ENCODE assay signal across 8 cellular contexts in the genomic region with DNA sequence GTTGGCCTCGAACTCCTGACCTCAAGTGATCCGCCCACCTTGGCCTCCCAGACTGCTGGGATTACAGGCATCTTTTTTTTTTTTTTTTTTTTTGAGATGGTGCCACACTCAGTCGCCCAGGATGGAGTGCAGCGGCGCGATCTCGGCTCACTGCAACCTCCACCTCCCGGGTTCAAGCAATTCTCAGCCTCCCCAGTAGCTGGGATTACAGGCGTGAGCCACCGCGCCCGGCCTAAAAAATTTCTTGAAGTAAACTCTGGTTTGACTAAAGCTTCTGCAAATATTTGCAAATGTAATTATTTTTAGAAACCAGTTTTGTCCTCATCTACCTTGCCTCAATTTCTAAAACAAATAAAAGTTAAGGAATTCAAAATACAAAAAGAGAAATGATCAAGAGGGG. TPM values are rescaled to one million over a fixed set of nuclear protein-coding genes. Genes with fewer than 3 reads are reported as not detected.
A peak's percentile ranks its signal among the peaks of the same experiment; 100 is the strongest.
DNase-seq lines count a peak whose midpoint lies in the region; ATAC-seq and TF ChIP-seq lines count a peak whose summit lies in the region.

No MANE protein-coding gene starts in this region.

- TF ChIP-seq POLR2A in gastrocnemius medialis (IDR thresholded peaks at IDR 0.05), result no peak

- H3K4me3 ChIP-seq in GM12864 (ENCODE audit: low read depth, low read length), result peak overlapping the region; percentile 96
- H3K4me3 ChIP-seq in SU-DHL-6 (ENCODE audit: insufficient read depth, low read length, poor library complexity, severe bottlenecking), result peak overlapping the region; percentile 95
- peak overlapping the region; percentile 71 to 94 (median 80) for H3K4me3 ChIP-seq in fibroblast of lung (replicated peaks in 1 of 4; ENCODE audit: control extremely low read depth in 1 of 4, insufficient read depth in 1 of 4, low read depth in 3 of 4, low read length in 4 of 4)
- peak overlapping the region; percentile 79 to 98 (median 86) for H3K4me3 ChIP-seq in gastrocnemius medialis

- H4K20me1 ChIP-seq in SU-DHL-6 (ENCODE audit: low read depth, low read length) (no peaks in the 10 kb centered on the region), fibroblast of lung (ENCODE audit: control insufficient read depth, extremely low read depth, insufficient read depth, low read length) (no peaks in the 10 kb centered on the region)

- H3K9me3 ChIP-seq in SU-DHL-6 (ENCODE audit: insufficient read depth, low read length) (no peaks in the 10 kb centered on the region), fibroblast of lung (ENCODE audit: control insufficient read depth, insufficient read depth, low read depth, low read length) (no peaks in the 10 kb centered on the region), gastrocnemius medialis (no peaks in the 10 kb centered on the region)

- H2AFZ ChIP-seq in SU-DHL-6 (ENCODE audit: low read depth, low read length, severe bottlenecking), result no peak overlapping the region
- no peak overlapping the region for H2AFZ ChIP-seq in fibroblast of lung (ENCODE audit: low read length)

- 0 out of 2 replicates have a peak, but pooled peaks cover 7% of the 10 kb centered on the region for H3K36me3 ChIP-seq in SU-DHL-6 (ENCODE audit: low read length)
- no peaks in the 10 kb centered on the region for H3K36me3 ChIP-seq in fibroblast of lung (ENCODE audit: control insufficient read depth, insufficient read depth, low read length)
- H3K36me3 ChIP-seq in gastrocnemius medialis, result no peaks in the 10 kb centered on the region

- H3K4me2 ChIP-seq in SU-DHL-6 (ENCODE audit: low read depth, low read length, poor library complexity, severe bottlenecking) (peak overlapping the region; percentile 93), fibroblast of lung (ENCODE audit: extremely low read depth, insufficient read depth, low read length) (peak overlapping the region; percentile 89)

- H3K9ac ChIP-seq in SU-DHL-6 (ENCODE audit: low read length) (peak overlapping the region; percentile 92), fibroblast of lung (ENCODE audit: insufficient read depth, low read length) (no peak overlapping the region)

- DNase-seq in GM12864 (ENCODE audit: low read depth) (no peak), fibroblast of lung (ENCODE audit: low read depth in 2 of 2) (no peak), gastrocnemius medialis (no peak), hippocampal formation (lab: John Stamatoyannopoulos, UW) (no peak), NCI-H2196 (lab: John Stamatoyannopoulos, UW; ENCODE audit: unreplicated experiment) (no peak), GDM1 (lab: John Stamatoyannopoulos, UW) (no peak), cerebellar cortex (ENCODE audit: low spot score) (no peak)

- H3K4me1 ChIP-seq in fibroblast of lung (ENCODE audit: control insufficient read depth, extremely low read depth, insufficient read depth, low read length) (peaks cover 8% of the 10 kb centered on the region), gastrocnemius medialis (peaks cover 34 to 44% of the 10 kb centered on the region in 2 donors)

- H3F3A ChIP-seq in SU-DHL-6 (ENCODE audit: insufficient read depth), result no peaks in the 10 kb centered on the region; the same call in 1 of the 2 replicates

- H3K9me2 ChIP-seq in SU-DHL-6 (replicated peaks; ENCODE audit: insufficient read depth, low read length), result no peaks in the 10 kb centered on the region

- ATAC-seq in gastrocnemius medialis, result no peak

- intact Hi-C loops in gastrocnemius medialis (cut with DNase I; ENCODE audit: low total_unique reads), result loop anchor here (5.0 to 10.0 kb wide), 2 partner anchors 494 to 948 kb away; a partner anchor contains a TSS

- no peak overlapping the region for H3K27ac ChIP-seq in SU-DHL-6 (ENCODE audit: low read depth, low read length)
- peak overlapping the region; percentile 93 for H3K27ac ChIP-seq in fibroblast of lung (ENCODE audit: insufficient read depth, low read length)
- peak overlapping the region; percentile 89 to 98 (median 92) for H3K27ac ChIP-seq in gastrocnemius medialis

- no peak for TF ChIP-seq CTCF in GM12864 (IDR thresholded peaks at IDR 0.05; ENCODE audit: low read depth, low read length, missing control alignments)
- TF ChIP-seq CTCF in SU-DHL-6 (IDR thresholded peaks at IDR 0.05; ENCODE audit: insufficient read depth, low read length, poor library complexity, severe bottlenecking), result no peak
- no peak for TF ChIP-seq CTCF in fibroblast of lung (conservative IDR thresholded peaks at IDR 0.05 in 1 of 2, IDR thresholded peaks at IDR 0.05 in 1 of 2; ENCODE audit: low read depth in 1 of 2, low read length in 2 of 2)
- TF ChIP-seq CTCF in gastrocnemius medialis (IDR thresholded peaks at IDR 0.05 in 4 of 5, conservative IDR thresholded peaks at IDR 0.05 in 1 of 5), result no peak

- in situ Hi-C loops in gastrocnemius medialis (cut with MboI; ENCODE audit: low sequenced_read_pairs in 4 of 4), result loop anchor here in 2 of 4 donors (10.0 to 25.0 kb wide), 2 partner anchors 808 to 941 kb away; a partner anchor contains a TSS

- peaks cover 60% of the 10 kb centered on the region for H3K79me2 ChIP-seq in SU-DHL-6 (ENCODE audit: insufficient read depth, low read length)
- peaks cover 60% of the 10 kb centered on the region for H3K79me2 ChIP-seq in fibroblast of lung (ENCODE audit: control insufficient read depth, insufficient read depth, low read length)

- H3K27me3 ChIP-seq in SU-DHL-6 (ENCODE audit: low read length) (no peaks in the 10 kb centered on the region), fibroblast of lung (ENCODE audit: control insufficient read depth, insufficient read depth, low read length) (no peaks in the 10 kb centered on the region), gastrocnemius medialis (no peaks in the 10 kb centered on the region)

RNA-seq across cellular contexts. Expression of a gene that starts 1.2 kb away (rescaled TPM):
- total RNA-seq in fibroblast of lung (51.6 and 66.9 TPM in 2 replicates), gastrocnemius medialis (10 to 100 TPM; 26.2 to 31.7 (median 29.5) TPM)
- 27.6 and 36.0 TPM in 2 replicates for polyA plus RNA-seq in fibroblast of lung
- 20.6 and 26.2 TPM in 2 replicates for polyA plus RNA-seq in fibroblast of lung (2012)
- 8.8 and 10.7 TPM in 2 replicates for polyA minus RNA-seq in fibroblast of lung (ENCODE audit: low replicate concordance)
